ENCODE assay signal across 22 cellular contexts in genomic region chr5:158326241-158326640, GRCh38.
"Had no signal": no experiment of that assay in that cellular context is flagged by ENCODE, and none has a peak within 500 bp of the region (broad histone marks: within the 10 kb centered on the region; RNA-seq: fewer than 3 reads in every experiment).

No MANE protein-coding gene starts in this region.

- H3K27ac ChIP-seq: esophagus squamous epithelium, gastrocnemius medialis, left lung, pancreas, psoas muscle, right atrium auricular region, spleen, upper lobe of left lung had no signal

- H3K36me3 Mint-ChIP-seq: activated naive CD8-positive, alpha-beta T cell treated with anti-CD3 and anti-CD28 coated beads for 36 hours; mesothelial cell of epicardium had no signal

- ATAC-seq: gastrocnemius medialis; left lung; naive thymus-derived CD8-positive, alpha-beta T cell; pancreas; psoas muscle; T-helper 17 cell had no signal

- H3K9me3 ChIP-seq: esophagus squamous epithelium, pancreas had no signal

- H3K4me1 Mint-ChIP-seq: activated naive CD8-positive, alpha-beta T cell treated with anti-CD3 and anti-CD28 coated beads for 36 hours; mesothelial cell of epicardium; naive thymus-derived CD8-positive, alpha-beta T cell; T-helper 17 cell had no signal

- DNase-seq: activated CD4-positive, alpha-beta T cell treated with anti-CD3 and anti-CD28 coated beads for 4 hours; activated CD4-positive, alpha-beta T cell treated with anti-CD3 and anti-CD28 coated beads, Interleukin-2, amount 50 U/mL, for 48 hours; activated CD4-positive, CD25-positive, alpha-beta regulatory T cell; activated naive CD4-positive, alpha-beta T cell treated with Interleukin-2 at 50 U/mL for 16 hours; activated naive CD8-positive, alpha-beta T cell treated with anti-CD3 and anti-CD28 coated beads for 36 hours; activated T-cell treated with anti-CD3 and anti-CD28 coated beads, Interleukin-2, amount 50 U/mL, for 48 hours; central memory CD4-positive, alpha-beta T cell; esophagus squamous epithelium; gastrocnemius medialis; kidney; left lung; naive thymus-derived CD8-positive, alpha-beta T cell; pancreas; psoas muscle; spleen; stimulated activated CD4-positive, alpha-beta T cell treated with anti-CD3 and anti-CD28 coated beads, Interleukin-4, amount 100 ng/mL, for 1 hour; stimulated activated naive CD4-positive, alpha-beta T cell treated with Interleukin-2 at 50 U/mL for 16 hours; T-helper 17 cell; upper lobe of left lung had no signal

- H3K4me3 ChIP-seq: esophagus squamous epithelium, gastrocnemius medialis, left lung, lung, pancreas, psoas muscle, right atrium auricular region, spleen, upper lobe of left lung had no signal

- H3K36me3 ChIP-seq: esophagus squamous epithelium, gastrocnemius medialis, left lung, pancreas, right atrium auricular region, spleen, upper lobe of left lung had no signal

- H3K27ac Mint-ChIP-seq: activated naive CD8-positive, alpha-beta T cell treated with anti-CD3 and anti-CD28 coated beads for 36 hours; mesothelial cell of epicardium; naive thymus-derived CD8-positive, alpha-beta T cell; T-helper 17 cell had no signal

- H3K27me3 Mint-ChIP-seq: activated naive CD8-positive, alpha-beta T cell treated with anti-CD3 and anti-CD28 coated beads for 36 hours; naive thymus-derived CD8-positive, alpha-beta T cell had no signal

- H3K27me3 ChIP-seq: esophagus squamous epithelium, gastrocnemius medialis, left lung, pancreas, right atrium auricular region, spleen, upper lobe of left lung had no signal

- H3K4me1 ChIP-seq: esophagus squamous epithelium, gastrocnemius medialis, left lung, pancreas, psoas muscle, right atrium auricular region, spleen, upper lobe of left lung had no signal

- H3K4me3 Mint-ChIP-seq: activated naive CD8-positive, alpha-beta T cell treated with anti-CD3 and anti-CD28 coated beads for 36 hours; mesothelial cell of epicardium; naive thymus-derived CD8-positive, alpha-beta T cell; T-helper 17 cell had no signal
